In genomic region chrX:38375888-38376287, GRCh38 we compare ENCODE assay signal across 10 cellular contexts. TPM values are rescaled to one million over a fixed set of nuclear protein-coding genes. Genes with fewer than 3 reads are reported as not detected.
DNase-seq lines count a peak whose midpoint lies in the region; TF ChIP-seq lines count a peak whose summit lies in the region.
"Had no signal": no experiment of that assay in that cellular context is flagged by ENCODE, and none has a peak within 500 bp of the region (broad histone marks: within the 10 kb centered on the region; RNA-seq: fewer than 3 reads in every experiment).

No MANE protein-coding gene starts in this region.

- H3K4me3 ChIP-seq in prostate gland: no peak overlapping the region

- no peaks in the 10 kb centered on the region for H3K27me3 ChIP-seq in prostate gland (replicated peaks; ENCODE audit: insufficient read depth)

- H3K4me1 ChIP-seq in prostate gland (replicated peaks): no peaks in the 10 kb centered on the region

- H3K27ac ChIP-seq in substantia nigra (ENCODE audit: low read depth, low read length, poor library complexity, severe bottlenecking) (no peak overlapping the region), prostate gland (no peak overlapping the region)

- DNase-seq in NCI-H1092 treated with DMSO at 0.1 percent for 48 hours (lab: John Stamatoyannopoulos, UW) (peak; percentile 22), NCI-H1092 (lab: John Stamatoyannopoulos, UW) (no peak), astrocyte of the hippocampus (ENCODE audit: low read depth, low spot score) (peak; percentile 12), myocyte (ENCODE audit: low read depth) (peak; percentile 29), substantia nigra (lab: John Stamatoyannopoulos, UW) (no peak), GDM1 (lab: John Stamatoyannopoulos, UW) (no peak), prostate gland (ENCODE audit: low spot score) (no peak)
- DNase-seq: activated T-cell treated with anti-CD3 and anti-CD28 coated beads for 4 hours; stimulated activated naive CD8-positive, alpha-beta T cell treated with anti-CD3 and anti-CD28 coated beads, Interleukin-15, amount 100 ng/mL, for 72 hours had no signal

- TF ChIP-seq POLR2A in prostate gland (IDR thresholded peaks at IDR 0.05): no peak

- TF ChIP-seq CTCF in LNCAP (IDR thresholded peaks at IDR 0.05) (peak; percentile 46; the same call in 1 of the 2 replicates), prostate gland (IDR thresholded peaks at IDR 0.05) (peak in 1 of 4 experiments; percentile 8)

- H3K9me3 ChIP-seq in prostate gland: no peaks in the 10 kb centered on the region

- no peaks in the 10 kb centered on the region for H3K36me3 ChIP-seq in prostate gland

- intact Hi-C loops in prostate gland (cut with DNase I): no loop called here

- WGBS in prostate gland: 31% methylated on average over 1 of the region's 1 CpG

RNA-seq across cellular contexts. Expression of gene OTC, which starts 23.5 kb away (rescaled TPM):
- not detected in 2 replicates for total RNA-seq in myocyte
- not detected for polyA plus RNA-seq in myocyte (2012)
- under 1 TPM in 1 of 2 donors, not detected in 1; 0.34 TPM for total RNA-seq in prostate gland

RNA-seq across cellular contexts. Expression of gene RPGR, which starts 48.6 kb away (rescaled TPM):
- 6.7 and 8.8 TPM in 2 replicates for total RNA-seq in myocyte
- polyA plus RNA-seq in myocyte (2012): 2.6 TPM
- total RNA-seq in prostate gland: 10 to 100 TPM; 12.1 to 12.9 TPM

Comparison
In these comparisons a context has a peak if more than half of its experiments do, and no peak if none do; other contexts are left out.
1. DNase-seq: peak in NCI-H1092 treated with DMSO at 0.1 percent for 48 hours (single experiment), astrocyte of the hippocampus (single experiment) and myocyte (single experiment); none in NCI-H1092 (single experiment), substantia nigra (0 of 49), GDM1 (single experiment) and prostate gland (single experiment).